26 cellular contexts compared by ENCODE assay signal in the genomic region with DNA sequence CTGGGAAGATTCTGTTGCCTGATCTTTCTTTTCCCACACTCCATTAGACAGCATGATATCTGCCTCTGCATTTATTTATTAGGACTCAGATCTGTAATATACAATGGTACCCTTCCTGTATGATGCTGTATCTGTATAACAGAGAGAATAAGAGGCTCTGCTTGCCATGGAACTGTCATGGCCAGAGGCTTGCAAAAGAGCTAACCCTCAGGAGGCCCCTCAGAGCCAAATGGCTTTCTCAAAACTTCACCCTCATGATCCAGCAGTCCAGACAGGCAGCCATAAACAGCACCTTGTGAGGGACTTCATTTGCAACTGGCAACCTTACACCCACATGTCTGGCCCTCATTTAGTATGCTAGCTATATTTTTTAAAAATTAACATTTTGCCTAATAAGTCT. TPM values are rescaled to one million over a fixed set of nuclear protein-coding genes. Genes with fewer than 3 reads are reported as not detected.
DNase-seq lines count a peak whose midpoint lies in the region; ATAC-seq, FAIRE-seq and TF ChIP-seq lines count a peak whose summit lies in the region.
"Had no signal": no experiment of that assay in that cellular context is flagged by ENCODE, and none has a peak within 500 bp of the region (broad histone marks: within the 10 kb centered on the region; RNA-seq: fewer than 3 reads in every experiment).

No MANE protein-coding gene starts in this region.

- peaks cover 26% of the 10 kb centered on the region for H3K4me1 ChIP-seq in Karpas-422 (ENCODE audit: low read length)
- peaks cover 0 to 10% (median 4%) of the 10 kb centered on the region in 9 donors for H3K4me1 ChIP-seq in heart right ventricle
- H3K4me1 ChIP-seq: BLaER1 had no signal

- no peak overlapping the region for H3K4me3 ChIP-seq in Karpas-422 (ENCODE audit: low read length)
- no peak overlapping the region for H3K4me3 ChIP-seq in heart right ventricle
- H3K4me3 ChIP-seq: BLaER1, K562 had no signal

- no peak overlapping the region for H3K27ac ChIP-seq in Karpas-422 (ENCODE audit: low read length)
- peak overlapping the region in 6 of 10 donors; percentile 6 to 55 (median 32) for H3K27ac ChIP-seq in heart right ventricle
- H3K27ac ChIP-seq: BLaER1 had no signal

- no peaks in the 10 kb centered on the region for H3K79me2 ChIP-seq in Karpas-422 (ENCODE audit: low read length)

- TF ChIP-seq CTCF in heart right ventricle (IDR thresholded peaks at IDR 0.05) (no peak), nephron progenitor cell (IDR thresholded peaks at IDR 0.05) (no peak)

- H3K36me3 ChIP-seq in Karpas-422 (ENCODE audit: insufficient read depth, low read length) (no peaks in the 10 kb centered on the region), heart right ventricle (no peaks in the 10 kb centered on the region)
- H3K36me3 ChIP-seq: BLaER1 had no signal

- no peak overlapping the region for H3K9ac ChIP-seq in Karpas-422 (ENCODE audit: low read length)
- H3K9ac ChIP-seq: BLaER1 had no signal

- FAIRE-seq in urothelium cell line (lab: Jason Lieb, UNC), result peak; percentile 66
- FAIRE-seq: A204.1, GM18507, K562 had no signal

- H3K36me3 Mint-ChIP-seq in nephron progenitor cell (ENCODE audit: low read depth), result no peaks in the 10 kb centered on the region

- peaks cover 90% of the 10 kb centered on the region for H3K4me1 Mint-ChIP-seq in nephron progenitor cell

- H3K9me3 Mint-ChIP-seq in nephron progenitor cell, result no peaks in the 10 kb centered on the region
- H3K9me3 Mint-ChIP-seq: CD4-positive, alpha-beta T cell had no signal

- intact Hi-C loops in heart right ventricle (cut with DNase I), result no loop called here
- intact Hi-C loops in posterior vena cava (cut with DNase I), result no loop called here

- peaks cover 10% of the 10 kb centered on the region for H3K27me3 Mint-ChIP-seq in nephron progenitor cell (ENCODE audit: low read depth, poor library complexity)

- DNase-seq in Karpas-422 (no peak), heart right ventricle (no peak), nephron progenitor cell (no peak), urothelium cell line (ENCODE audit: low spot score) (no peak), T1000 (lab: John Stamatoyannopoulos, UW) (no peak), posterior vena cava (ENCODE audit: low spot score) (no peak)
- DNase-seq: CD4-positive, alpha-beta T cell; DMS53; H7; MV-4-11; NCI-H1105; NCI-H146; NCI-H1930; NCI-H2107; NCI-H446; NCI-H524 treated with DMSO at 0.1 percent for 48 hours; NCI-H82; RPMI8226; SHP77 treated with DMSO at 0.1 percent for 48 hours had no signal

- no peaks in the 10 kb centered on the region for H4K20me1 ChIP-seq in Karpas-422 (ENCODE audit: insufficient read depth, low read depth, low read length)
- H4K20me1 ChIP-seq: BLaER1 had no signal

- H3K4me2 ChIP-seq in Karpas-422 (ENCODE audit: low read depth, low read length, poor library complexity, severe bottlenecking), result no peak overlapping the region
- H3K4me2 ChIP-seq: BLaER1 had no signal

- no peaks in the 10 kb centered on the region for H3K9me2 ChIP-seq in Karpas-422 (replicated peaks; ENCODE audit: insufficient read depth, low read length)

- peak overlapping the region; percentile 55; the same call in 1 of the 2 replicates for H2AFZ ChIP-seq in Karpas-422 (ENCODE audit: low read length)

- H3K9me3 ChIP-seq in Karpas-422 (ENCODE audit: low read length), result no peaks in the 10 kb centered on the region
- H3K9me3 ChIP-seq in heart right ventricle, result no peaks in the 10 kb centered on the region
- H3K9me3 ChIP-seq: BLaER1 had no signal

- H3K4me3 Mint-ChIP-seq in nephron progenitor cell, result no peak overlapping the region
- H3K4me3 Mint-ChIP-seq: CD4-positive, alpha-beta T cell had no signal

- H3K27me3 ChIP-seq in Karpas-422 (ENCODE audit: low read length) (no peaks in the 10 kb centered on the region), heart right ventricle (peaks cover 0 to 45% (median 11%) of the 10 kb centered on the region in 7 donors)

- peak overlapping the region; percentile 56 for H3K27ac Mint-ChIP-seq in nephron progenitor cell
- H3K27ac Mint-ChIP-seq: CD4-positive, alpha-beta T cell had no signal

- ATAC-seq in heart right ventricle, result peak in 2 of 8 donors; percentile 46 to 65
- ATAC-seq in GM19351 (IDR thresholded peaks at IDR 0.05; ENCODE audit: unreplicated experiment), result no peak
- ATAC-seq: K562 had no signal

RNA-seq across cellular contexts. Expression of a gene that starts 57.6 kb away (rescaled TPM):
- not detected in 2 replicates for total RNA-seq in Karpas-422 (2014; rRNA removed; shearing (Covaris generic); ENCODE audit: low replicate concordance)
- total RNA-seq in heart right ventricle (1 to 10 TPM in 3 of 10 donors, under 1 TPM in 7; 0.32 to 1.9 (median 0.71) TPM), posterior vena cava (10 to 100 TPM; 27.3 to 50.2 TPM)
- polyA plus RNA-seq in heart right ventricle, result under 1 TPM; 0.15 to 0.35 TPM
- total RNA-seq: Daoy, G401 had no signal
- polyA plus RNA-seq: K562 had no signal

Comparison
In these comparisons a context has a peak if more than half of its experiments do, and no peak if none do; other contexts are left out.
1. RNA of a gene that starts 57.6 kb away (total RNA-seq): 27.3 to 50.2 TPM in posterior vena cava; 0.32 to 1.9 TPM in heart right ventricle and not detected in Karpas-422; every median in the first group is over 4 times any median in the second.